In the genomic region with DNA sequence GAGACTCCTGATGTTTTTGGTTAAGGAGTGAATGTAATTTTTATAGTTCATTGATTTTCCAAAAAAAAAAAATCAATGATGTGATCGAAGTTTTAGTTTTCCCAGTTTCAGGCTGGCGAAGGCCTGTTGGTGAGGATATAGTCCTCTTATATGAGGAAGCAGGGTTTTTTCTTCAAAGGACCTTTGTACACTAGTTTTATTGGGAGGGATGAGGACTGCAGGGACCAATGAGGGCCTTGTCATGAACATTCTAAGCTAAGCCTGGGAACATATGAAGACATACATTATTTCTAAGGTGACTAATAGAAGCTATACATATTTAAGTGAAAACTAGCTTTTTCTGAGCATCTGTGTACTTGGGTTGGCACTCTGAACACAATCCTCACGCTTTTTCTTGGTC, we compare ENCODE assay signal across 29 cellular contexts. TPM values are rescaled to one million over a fixed set of nuclear protein-coding genes. Genes with fewer than 3 reads are reported as not detected.
"Had no signal": no experiment of that assay in that cellular context is flagged by ENCODE, and none has a peak within 500 bp of the region (broad histone marks: within the 10 kb centered on the region; RNA-seq: fewer than 3 reads in every experiment).

No MANE protein-coding gene starts in this region.

- H3K36me3 ChIP-seq: heart left ventricle, lower lobe of right lung, right atrium auricular region, right lobe of liver, stomach, thyroid gland, transverse colon, upper lobe of left lung, vagina had no signal

- H3K4me1 ChIP-seq: heart left ventricle, lower lobe of right lung, pancreas, right atrium auricular region, stomach, testis, thyroid gland, upper lobe of left lung, vagina had no signal

- H3K27me3 ChIP-seq: heart left ventricle, pancreas, right atrium auricular region, right lobe of liver, stomach, testis, thyroid gland, transverse colon, upper lobe of left lung, vagina had no signal

- ATAC-seq: heart left ventricle; left ventricle myocardium superior; lower lobe of right lung; naive thymus-derived CD4-positive, alpha-beta T cell; natural killer cell treated with Interleukin-12 subunit alpha and Interleukin-12 subunit beta and Interleukin-15 and Interleukin-18, amount 100 ng/mL, for 72 hours; pancreas; stimulated activated naive B cell treated with anti-CD40 and anti-IgM and Interleukin-4, amounts not matched to agents 10 μg/mL and 1 μg/mL and 100 μg/mL, for 72 hours; stimulated activated naive CD8-positive, alpha-beta T cell treated with anti-CD3 and anti-CD28 coated beads, Interleukin-15, Interleukin-2, amounts not matched to agents 100 U/mL and 50 U/mL, for 24 hours had no signal

- H3K4me3 Mint-ChIP-seq: mesothelial cell of epicardium; naive thymus-derived CD4-positive, alpha-beta T cell; natural killer cell treated with Interleukin-12 subunit alpha and Interleukin-12 subunit beta and Interleukin-15 and Interleukin-18, amount 100 ng/mL, for 72 hours; neural crest cell; stimulated activated naive B cell treated with anti-CD40 and anti-IgM and Interleukin-4, amounts not matched to agents 10 μg/mL and 1 μg/mL and 100 μg/mL, for 72 hours had no signal

- H3K36me3 Mint-ChIP-seq: mesothelial cell of epicardium; naive thymus-derived CD4-positive, alpha-beta T cell; natural killer cell treated with Interleukin-12 subunit alpha and Interleukin-12 subunit beta and Interleukin-15 and Interleukin-18, amount 100 ng/mL, for 72 hours; stimulated activated naive B cell treated with anti-CD40 and anti-IgM and Interleukin-4, amounts not matched to agents 10 μg/mL and 1 μg/mL and 100 μg/mL, for 72 hours had no signal

- H3K4me1 Mint-ChIP-seq: mesothelial cell of epicardium; naive thymus-derived CD4-positive, alpha-beta T cell; neural crest cell; stimulated activated naive B cell treated with anti-CD40 and anti-IgM and Interleukin-4, amounts not matched to agents 10 μg/mL and 1 μg/mL and 100 μg/mL, for 72 hours had no signal

- H3K27me3 Mint-ChIP-seq: natural killer cell treated with Interleukin-12 subunit alpha and Interleukin-12 subunit beta and Interleukin-15 and Interleukin-18, amount 100 ng/mL, for 72 hours; stimulated activated naive B cell treated with anti-CD40 and anti-IgM and Interleukin-4, amounts not matched to agents 10 μg/mL and 1 μg/mL and 100 μg/mL, for 72 hours had no signal

- H3K9me3 Mint-ChIP-seq: natural killer cell treated with Interleukin-12 subunit alpha and Interleukin-12 subunit beta and Interleukin-15 and Interleukin-18, amount 100 ng/mL, for 72 hours; neural crest cell; stimulated activated naive B cell treated with anti-CD40 and anti-IgM and Interleukin-4, amounts not matched to agents 10 μg/mL and 1 μg/mL and 100 μg/mL, for 72 hours had no signal

- DNase-seq: glutamatergic neuron; heart left ventricle; hippocampal formation; left ventricle myocardium superior; lower lobe of right lung; mammary epithelial cell; mesendoderm; naive thymus-derived CD4-positive, alpha-beta T cell; nucleus accumbens; pancreas; posterior cingulate gyrus; right lobe of liver; stimulated activated CD4-positive, alpha-beta T cell treated with anti-CD3 and anti-CD28 coated beads, Interleukin-12 subunit alpha, Interleukin-12 subunit beta, amount 100 ng/mL, for 4 hours; stimulated activated CD4-positive, alpha-beta T cell treated with anti-CD3 and anti-CD28 coated beads, Interleukin-15, amount 100 ng/mL, for 24 hours; stimulated activated CD4-positive, alpha-beta T cell treated with anti-CD3 and anti-CD28 coated beads, Interleukin-2, amount 100 ng/mL, for 24 hours; stimulated activated CD4-positive, alpha-beta T cell treated with anti-CD3 and anti-CD28 coated beads, Interleukin-4, amount 100 ng/mL, for 1 hour; stimulated activated naive B cell treated with anti-CD40 and anti-IgM and Interleukin-4, amounts not matched to agents 10 μg/mL and 1 μg/mL and 100 μg/mL, for 72 hours; stimulated activated naive CD8-positive, alpha-beta T cell treated with anti-CD3 and anti-CD28 coated beads, Interleukin-15, Interleukin-2, amounts not matched to agents 100 U/mL and 50 U/mL, for 24 hours; stomach; testis; thyroid gland; transverse colon; upper lobe of left lung had no signal

- H3K27ac Mint-ChIP-seq: mesothelial cell of epicardium; naive thymus-derived CD4-positive, alpha-beta T cell; natural killer cell treated with Interleukin-12 subunit alpha and Interleukin-12 subunit beta and Interleukin-15 and Interleukin-18, amount 100 ng/mL, for 72 hours; stimulated activated naive B cell treated with anti-CD40 and anti-IgM and Interleukin-4, amounts not matched to agents 10 μg/mL and 1 μg/mL and 100 μg/mL, for 72 hours had no signal

- H3K4me3 ChIP-seq: heart left ventricle, lower lobe of right lung, pancreas, right atrium auricular region, right lobe of liver, stomach, testis, thyroid gland, transverse colon, upper lobe of left lung, vagina had no signal

- H3K9me3 ChIP-seq: heart left ventricle, lower lobe of right lung, pancreas, right atrium auricular region, right lobe of liver, stomach, testis, thyroid gland, transverse colon, upper lobe of left lung, vagina had no signal

- H3K27ac ChIP-seq: heart left ventricle, lower lobe of right lung, pancreas, right atrium auricular region, stomach, testis, thyroid gland, transverse colon, upper lobe of left lung, vagina had no signal

- FAIRE-seq: keratinocyte, pancreas had no signal

RNA-seq across cellular contexts. Expression of gene SLC4A4, which starts 43.3 kb away (rescaled TPM):
- polyA plus RNA-seq: mammary epithelial cell; naive thymus-derived CD4-positive, alpha-beta T cell had no signal
